ENCODE assay signal across 8 cellular contexts in the genomic region with DNA sequence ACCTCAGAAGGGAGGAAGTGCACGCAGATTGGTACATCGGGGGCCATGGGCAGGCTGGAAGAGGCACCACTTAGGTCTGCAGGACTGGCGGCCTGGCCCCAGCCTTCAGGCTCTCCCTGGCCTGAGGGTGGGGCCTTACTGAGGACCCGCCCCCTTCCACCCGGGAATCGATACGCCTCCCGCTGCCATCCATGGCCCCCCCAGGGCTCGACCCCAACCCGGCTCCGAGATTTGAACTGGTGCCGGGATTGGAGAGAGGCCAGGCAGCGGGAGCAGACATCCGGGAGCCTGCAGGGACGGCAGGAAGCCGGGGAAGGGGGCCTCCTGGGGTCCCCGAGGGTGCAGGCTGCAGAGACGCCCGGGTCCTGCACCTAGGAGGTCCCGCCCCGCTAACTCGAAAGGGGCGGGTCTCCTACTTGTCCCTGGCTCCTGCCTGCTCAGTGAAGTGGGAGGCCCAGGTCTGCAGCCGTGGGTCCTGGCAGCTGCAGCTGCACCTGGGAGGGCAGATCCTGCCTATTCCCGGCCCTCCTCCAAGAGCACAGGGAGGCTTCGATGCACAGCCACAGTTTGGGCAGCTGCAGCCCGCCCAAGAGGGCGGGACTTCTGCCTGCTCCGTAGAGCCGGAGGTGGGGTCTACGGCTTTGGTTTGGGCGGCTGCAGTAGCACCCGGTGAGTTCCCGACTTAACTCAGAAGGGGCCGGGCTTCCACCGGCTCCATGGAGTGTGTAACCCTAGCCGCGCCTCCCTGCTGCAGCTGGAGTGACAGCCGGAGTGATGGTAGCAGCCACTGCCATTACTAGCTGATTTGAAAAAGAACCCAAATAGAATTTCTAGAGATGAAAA. TPM values are rescaled to one million over a fixed set of nuclear protein-coding genes. Genes with fewer than 3 reads are reported as not detected.
DNase-seq lines count a peak whose midpoint lies in the region; ATAC-seq, FAIRE-seq and TF ChIP-seq lines count a peak whose summit lies in the region.

No MANE protein-coding gene starts in this region.

- no peaks in the 10 kb centered on the region for H3K9me3 Mint-ChIP-seq in immature natural killer cell

- H3K4me3 Mint-ChIP-seq in immature natural killer cell = peak overlapping the region; percentile 86 to 95 (median 92)

- WGBS in A549 (ENCODE audit: missing lambda C conversion rate) = 3% methylated on average over 7 of the region's 39 CpGs

- H3K27ac Mint-ChIP-seq in immature natural killer cell = peak overlapping the region in 5 of 6 donors; percentile 13 to 77 (median 73)

- peaks cover 13% of the 10 kb centered on the region; the same call in 2 of the 3 replicates for H3K4me1 ChIP-seq in A549

- TF ChIP-seq CTCF in A549 (IDR thresholded peaks at IDR 0.05) (no peak), cardiac fibroblast (IDR thresholded peaks at IDR 0.05; ENCODE audit: low read depth, low read length) (no peak)

- peak overlapping the region; percentile 70 for H3K4me2 ChIP-seq in A549

- FAIRE-seq in A549 (lab: Jason Lieb, UNC) = no peak

- H3K9me3 ChIP-seq in A549 = no peaks in the 10 kb centered on the region

- peaks cover 10 to 21% of the 10 kb centered on the region in 2 donors for H3K4me1 Mint-ChIP-seq in immature natural killer cell

- POLR2A ChIA-PET in A549 (lab: Yijun Ruan, JAX) = interaction anchor here (0.7 to 1.4 kb wide), 2 partner anchors 20 to 164 kb away, joined by 3 to 6 read pairs; no protein-coding TSS in a partner anchor

- TF ChIP-seq RAD21 in A549 (conservative IDR thresholded peaks at IDR 0.05 in 1 of 2, IDR thresholded peaks at IDR 0.05 in 1 of 2) = no peak

- ATAC-seq in A549 (peak; percentile 97 to 98), GM18858 (IDR thresholded peaks at IDR 0.05; ENCODE audit: unreplicated experiment) (peak; percentile 72), HG03064 (IDR thresholded peaks at IDR 0.05; ENCODE audit: low read depth, unreplicated experiment) (peak; percentile 77)

- peak overlapping the region; percentile 75 to 87 for H3K27ac ChIP-seq in A549

- H3K27me3 Mint-ChIP-seq in immature natural killer cell (ENCODE audit: low read depth in 3 of 3) = peaks cover 0 to 2% (median 2%) of the 10 kb centered on the region in 3 donors

- no peaks in the 10 kb centered on the region for H3K36me3 Mint-ChIP-seq in immature natural killer cell

- CTCF ChIA-PET in A549 (lab: Yijun Ruan, JAX) = interaction anchor here (0.8 to 3.9 kb wide), 6 partner anchors 12 to 456 kb away, joined by 3 to 19 read pairs (median 3); no protein-coding TSS in a partner anchor

- H3K4me3 ChIP-seq in A549 (peak overlapping the region; percentile 52), cardiac fibroblast (replicated peaks in 1 of 2; ENCODE audit: low read depth in 2 of 2, low read length in 2 of 2) (peak overlapping the region; percentile 57 to 65)

- DNase-seq in A549 (ENCODE audit: low read depth in 1 of 2, low spot score in 1 of 2) (peak; percentile 77 to 91), NCI-H2107 treated with DMSO at 0.1 percent for 48 hours (lab: John Stamatoyannopoulos, UW; ENCODE audit: unreplicated experiment) (peak; percentile 81), UCSD-AML1 (lab: John Stamatoyannopoulos, UW; ENCODE audit: unreplicated experiment) (peak; percentile 82), cardiac fibroblast (ENCODE audit: low read depth in 2 of 2) (peak; percentile 85 to 91), immature natural killer cell (peak; percentile 58 to 68 (median 59)), smooth muscle cell of the brain vasculature (ENCODE audit: low read depth, low spot score) (peak; percentile 90)

- TF ChIP-seq EP300 in A549 (IDR thresholded peaks at IDR 0.05) = no peak

- peak; percentile 42; the same call in 1 of the 2 replicates for TF ChIP-seq POLR2A in A549 (IDR thresholded peaks at IDR 0.05; ENCODE audit: low read length)

TF ChIP-seq in A549, 52 proteins besides CTCF, POLR2A, EP300 and RAD21:
- TF ChIP-seq ZFP36 (IDR thresholded peaks at IDR 0.05; ENCODE audit: borderline replicate concordance, partially characterized antibody) (no peak), GATA3 (IDR thresholded peaks at IDR 0.05; ENCODE audit: borderline replicate concordance) (no peak), MYC (IDR thresholded peaks at IDR 0.05; ENCODE audit: borderline replicate concordance, low read length) (no peak), CHD4 (IDR thresholded peaks at IDR 0.05; ENCODE audit: borderline replicate concordance) (no peak), RARB (CRISPR knock-in tag; IDR thresholded peaks at IDR 0.05) (no peak)
- TF ChIP-seq, protein P1, sequence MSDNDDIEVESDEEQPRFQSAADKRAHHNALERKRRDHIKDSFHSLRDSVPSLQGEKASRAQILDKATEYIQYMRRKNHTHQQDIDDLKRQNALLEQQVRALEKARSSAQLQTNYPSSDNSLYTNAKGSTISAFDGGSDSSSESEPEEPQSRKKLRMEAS (IDR thresholded peaks at IDR 0.05) = 0 out of 2 replicates have a peak, but pooled peaks have one; percentile 21
- TF ChIP-seq, protein P2, sequence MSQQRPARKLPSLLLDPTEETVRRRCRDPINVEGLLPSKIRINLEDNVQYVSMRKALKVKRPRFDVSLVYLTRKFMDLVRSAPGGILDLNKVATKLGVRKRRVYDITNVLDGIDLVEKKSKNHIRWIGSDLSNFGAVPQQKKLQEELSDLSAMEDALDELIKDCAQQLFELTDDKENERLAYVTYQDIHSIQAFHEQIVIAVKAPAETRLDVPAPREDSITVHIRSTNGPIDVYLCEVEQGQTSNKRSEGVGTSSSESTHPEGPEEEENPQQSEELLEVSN (IDR thresholded peaks at IDR 0.05; ENCODE audit: borderline replicate concordance, low read depth) = no peak

RNA-seq across cellular contexts. Expression of gene TBC1D22B, which starts 35.2 kb away (rescaled TPM):
- polyA plus RNA-seq in A549 (2011; rRNA removed) (5.7 and 7.3 TPM in 2 replicates), A549 (2017; fragmentation: RNase III; extraction: RNeasy Plus Mini Kit Qiagen cat#74134 plus additional on column Dnase treatment) (5.7 to 6.6 TPM (median 6.4 TPM) in 3 replicates), immature natural killer cell (1 to 10 TPM; 4.3 to 8.4 (median 7.2) TPM)
- 3.3 and 4.3 TPM in 2 replicates for polyA plus RNA-seq in A549 (2012; cell fraction: cytosol; rRNA removed)
- 3.4 and 5.5 TPM in 2 replicates for polyA plus RNA-seq in A549 (2012; cell fraction: nucleus; rRNA removed)
- polyA minus RNA-seq in A549 (2011; rRNA and poly(A)+ RNA removed) = 4.6 and 5.0 TPM in 2 replicates

RNA-seq across cellular contexts. Expression of gene TMEM217, which starts 35.6 kb away (rescaled TPM):
- 1.4 and 1.6 TPM in 2 replicates for polyA plus RNA-seq in A549 (2011; rRNA removed)
- polyA plus RNA-seq in A549 (2012; cell fraction: cytosol; rRNA removed) = 0.31 and 0.32 TPM in 2 replicates
- polyA plus RNA-seq in A549 (2012; cell fraction: nucleus; rRNA removed) = 0.56 and 0.61 TPM in 2 replicates
- polyA plus RNA-seq in A549 (2017; fragmentation: RNase III; extraction: RNeasy Plus Mini Kit Qiagen cat#74134 plus additional on column Dnase treatment) = 0.59 to 1.2 TPM (median 0.93 TPM) in 3 replicates
- 0.45 and 0.83 TPM in 2 replicates for polyA minus RNA-seq in A549 (2011; rRNA and poly(A)+ RNA removed)
- polyA plus RNA-seq in immature natural killer cell = under 1 TPM in 2 of 3 donors, not detected in 1; 0.23 to 0.32 TPM

RNA-seq across cellular contexts. Expression of gene PIM1, which starts 52.4 kb away (rescaled TPM):
- polyA plus RNA-seq in A549 (2011; rRNA removed) (19.0 and 21.9 TPM in 2 replicates), A549 (2017; fragmentation: RNase III; extraction: RNeasy Plus Mini Kit Qiagen cat#74134 plus additional on column Dnase treatment) (12.3 to 16.6 TPM (median 15.4 TPM) in 3 replicates), immature natural killer cell (100 to 1,000 TPM in 2 of 3 donors, 10 to 100 TPM in 1; 90.5 to 197 (median 117) TPM)
- 24.5 and 35.6 TPM in 2 replicates for polyA plus RNA-seq in A549 (2012; cell fraction: cytosol; rRNA removed)
- polyA plus RNA-seq in A549 (2012; cell fraction: nucleus; rRNA removed) = 78.3 and 86.2 TPM in 2 replicates
- 28.6 and 29.4 TPM in 2 replicates for polyA minus RNA-seq in A549 (2011; rRNA and poly(A)+ RNA removed)

Comparison
In these comparisons a context has a peak if more than half of its experiments do, and no peak if none do; other contexts are left out.
1. Peak in every context shown above with its lines: DNase-seq, ATAC-seq, H3K4me3 ChIP-seq and H3K27ac ChIP-seq.